ENCODE assay signal across 1 cellular context in the genomic region with DNA sequence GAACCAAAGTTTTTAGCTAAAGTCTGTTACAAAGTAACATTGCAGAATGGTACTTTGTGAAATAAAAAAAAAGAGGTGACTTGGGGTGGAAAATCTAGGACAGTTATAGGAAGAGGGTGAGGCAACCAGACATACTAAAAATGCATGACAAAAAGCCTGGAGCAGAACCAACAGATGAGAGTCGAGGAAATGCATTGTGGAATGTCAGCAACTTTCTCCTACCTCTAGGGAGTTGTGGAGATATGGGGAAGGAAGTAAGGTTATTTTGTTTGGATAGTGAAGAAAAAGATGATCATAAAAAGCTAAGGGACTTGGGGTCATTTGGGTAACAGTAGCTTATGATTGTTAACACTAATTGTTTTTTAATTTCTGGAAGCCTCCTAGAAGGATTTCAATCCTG.
TF ChIP-seq lines count a peak whose summit lies in the region.

No MANE protein-coding gene starts in this region.

TF ChIP-seq in WTC11, 78 proteins besides CTCF, POLR2A, EP300 and RAD21 (continued from another document):
- TF ChIP-seq, protein P1, sequence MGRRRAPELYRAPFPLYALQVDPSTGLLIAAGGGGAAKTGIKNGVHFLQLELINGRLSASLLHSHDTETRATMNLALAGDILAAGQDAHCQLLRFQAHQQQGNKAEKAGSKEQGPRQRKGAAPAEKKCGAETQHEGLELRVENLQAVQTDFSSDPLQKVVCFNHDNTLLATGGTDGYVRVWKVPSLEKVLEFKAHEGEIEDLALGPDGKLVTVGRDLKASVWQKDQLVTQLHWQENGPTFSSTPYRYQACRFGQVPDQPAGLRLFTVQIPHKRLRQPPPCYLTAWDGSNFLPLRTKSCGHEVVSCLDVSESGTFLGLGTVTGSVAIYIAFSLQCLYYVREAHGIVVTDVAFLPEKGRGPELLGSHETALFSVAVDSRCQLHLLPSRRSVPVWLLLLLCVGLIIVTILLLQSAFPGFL (CRISPR knock-in tag; IDR thresholded peaks at IDR 0.05; ENCODE audit: borderline replicate concordance): no peak
- TF ChIP-seq ETV6 (CRISPR knock-in tag; IDR thresholded peaks at IDR 0.05) (no peak), ATF1 (CRISPR knock-in tag; IDR thresholded peaks at IDR 0.05) (no peak), ZNF416 (CRISPR knock-in tag; IDR thresholded peaks at IDR 0.05) (no peak), IRF2 (CRISPR knock-in tag; IDR thresholded peaks at IDR 0.05; ENCODE audit: borderline replicate concordance, low read depth) (no peak)
